Comparison of ENCODE assay signal across 9 cellular contexts in the genomic region with DNA sequence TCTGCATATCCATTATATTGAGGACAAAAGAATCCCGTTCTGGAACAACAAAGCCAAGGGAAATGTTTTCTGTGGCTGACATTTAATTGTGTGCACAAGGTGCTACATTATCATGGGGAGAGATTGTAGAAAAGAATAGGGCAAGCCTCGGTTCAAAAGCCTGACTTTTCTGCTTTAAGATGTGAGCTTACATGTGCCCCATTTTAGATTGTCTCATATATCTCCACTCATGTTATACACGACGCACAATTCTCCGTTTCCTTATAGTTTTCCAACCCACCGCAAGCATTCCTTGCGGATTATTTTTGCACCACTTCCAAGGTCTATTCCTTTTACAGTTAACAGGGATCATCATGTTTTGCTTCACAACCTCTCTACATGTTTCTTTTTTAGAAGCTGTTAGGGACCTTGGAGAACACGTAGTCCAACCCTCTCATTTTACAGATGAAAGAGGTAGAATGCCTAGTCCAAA.
DNase-seq lines count a peak whose midpoint lies in the region; ATAC-seq, FAIRE-seq and TF ChIP-seq lines count a peak whose summit lies in the region.
"Had no signal": no experiment of that assay in that cellular context is flagged by ENCODE, and none has a peak within 500 bp of the region (broad histone marks: within the 10 kb centered on the region; RNA-seq: fewer than 3 reads in every experiment).

No MANE protein-coding gene starts in this region.

- H3K9ac ChIP-seq in HepG2 (ENCODE audit: insufficient read depth, low read depth, low read length), result no peak overlapping the region
- no peak overlapping the region for H3K9ac ChIP-seq in mammary epithelial cell (ENCODE audit: insufficient read depth, low read length)

- POLR2A ChIA-PET in HepG2 (lab: Yijun Ruan, JAX), result no interaction called here

- TF ChIP-seq CTCF in HepG2 (CRISPR knock-in tag; IDR thresholded peaks at IDR 0.05) (no peak), right lobe of liver (IDR thresholded peaks at IDR 0.05) (no peak), mammary epithelial cell (conservative IDR thresholded peaks at IDR 0.05 in 1 of 2, IDR thresholded peaks at IDR 0.05 in 1 of 2; ENCODE audit: extremely low read depth in 1 of 2, insufficient read depth in 1 of 2, low read depth in 1 of 2, low read length in 2 of 2) (no peak), natural killer cell (IDR thresholded peaks at IDR 0.05) (peak; percentile 57), mucosa of descending colon (IDR thresholded peaks at IDR 0.05) (no peak)

- no peak for TF ChIP-seq RAD21 in HepG2 (CRISPR knock-in tag; IDR thresholded peaks at IDR 0.05)

- H3K4me1 Mint-ChIP-seq in natural killer cell, result peaks cover 0 to 5% of the 10 kb centered on the region in 2 donors

- DNase-seq in HepG2 (ENCODE audit: low spot score), result no peak
- no peak for DNase-seq in right lobe of liver
- no peak for DNase-seq in mammary epithelial cell
- no peak for DNase-seq in natural killer cell
- no peak for DNase-seq in mucosa of descending colon
- no peak for DNase-seq in iPS-NIHi7 (ENCODE audit: extremely low spot score)
- no peak for DNase-seq in foreskin melanocyte

- H3K79me2 ChIP-seq in HepG2 (ENCODE audit: insufficient read depth, low read length), result no peaks in the 10 kb centered on the region
- H3K79me2 ChIP-seq in mammary epithelial cell (ENCODE audit: insufficient read depth, low read length), result no peaks in the 10 kb centered on the region

- H3K4me3 ChIP-seq in HepG2 (replicated peaks in 1 of 3; ENCODE audit: insufficient read depth in 1 of 3, low read depth in 2 of 3, low read length in 3 of 3), result 0 out of 6 replicates have a peak overlapping the region, but pooled peaks of 1 of the 3 experiments have one; percentile 67
- no peak overlapping the region for H3K4me3 ChIP-seq in right lobe of liver
- H3K4me3 ChIP-seq in mammary epithelial cell (replicated peaks in 1 of 3; ENCODE audit: insufficient read depth in 1 of 3, low read depth in 2 of 3, low read length in 3 of 3), result peak overlapping the region in 1 of 3 experiments; percentile 32
- H3K4me3 ChIP-seq in mucosa of descending colon, result no peak overlapping the region

- TF ChIP-seq POLR2A in HepG2 (IDR thresholded peaks at IDR 0.05; ENCODE audit: insufficient read depth in 1 of 2, low read depth in 2 of 2, low read length in 2 of 2), result no peak
- TF ChIP-seq POLR2A in right lobe of liver (IDR thresholded peaks at IDR 0.05), result no peak

- H3K27me3 ChIP-seq in HepG2 (ENCODE audit: control insufficient read depth in 1 of 2, insufficient read depth in 2 of 2, low read length in 2 of 2), result peaks cover 2 to 8% of the 10 kb centered on the region in 2 experiments; a peak in 2 of 5 replicates
- H3K27me3 ChIP-seq in right lobe of liver, result no peaks in the 10 kb centered on the region
- no peaks in the 10 kb centered on the region for H3K27me3 ChIP-seq in mammary epithelial cell (ENCODE audit: insufficient read depth, low read length)

- in situ Hi-C loops in HepG2 (cut with HindIII; ENCODE audit: extremely low pct_ligation_motif_present, low pct_unique_long_range_greater_than_20kb), result loop anchor here (5.0 kb wide), 3 partner anchors 101 to 596 kb away; partner anchors contain the start of gene MAML3
- in situ Hi-C loops in mammary epithelial cell (cut with MboI; ENCODE audit: low sequenced_read_pairs in 2 of 2), result loop anchor here in 1 of 2 donors (10.0 to 25.0 kb wide), 2 partner anchors 239 to 591 kb away; partner anchors contain the start of gene MGST2

- BruUV-seq in HepG2 (replicated peaks; lab: Mats Ljungman, UMichigan) (no TSS peak), mammary epithelial cell (replicated peaks; lab: Mats Ljungman, UMichigan) (no TSS peak)

- TF ChIP-seq EP300 in HepG2 (IDR thresholded peaks at IDR 0.05; ENCODE audit: low read depth in 2 of 2, low read length in 2 of 2) (no peak), HepG2 (CRISPR knock-in tag; IDR thresholded peaks at IDR 0.05; ENCODE audit: borderline replicate concordance) (no peak)

- dilution Hi-C loops in mammary epithelial cell (cut with HindIII; ENCODE audit: low sequenced_read_pairs), result loop anchor here (5.0 kb wide), 1 partner anchor 99 kb away; no protein-coding TSS in a partner anchor

- H3K9me3 ChIP-seq in HepG2 (ENCODE audit: low read length), result no peaks in the 10 kb centered on the region
- H3K9me3 ChIP-seq in right lobe of liver, result no peaks in the 10 kb centered on the region
- no peaks in the 10 kb centered on the region for H3K9me3 ChIP-seq in mammary epithelial cell (replicated peaks; ENCODE audit: insufficient read depth, low read length)
- H3K9me3 ChIP-seq in mucosa of descending colon, result no peaks in the 10 kb centered on the region

- no peaks in the 10 kb centered on the region for H3K36me3 Mint-ChIP-seq in natural killer cell

- H3K4me2 ChIP-seq in HepG2 (ENCODE audit: low read depth, low read length) (peak overlapping the region; percentile 67), mammary epithelial cell (ENCODE audit: insufficient read depth, low read depth, low read length) (peak overlapping the region; percentile 93)

- 30% methylated on average over 8 of the region's 8 CpGs for WGBS in HepG2 (ENCODE audit: low lambda C conversion rate)
- 39% methylated on average over 8 of the region's 8 CpGs for WGBS in right lobe of liver (ENCODE audit: insufficient coverage, low coverage, low lambda C conversion rate, missing lambda C conversion rate)
- 49% methylated on average over 7 of the region's 8 CpGs for WGBS in mammary epithelial cell (ENCODE audit: low coverage, missing lambda C conversion rate)

- CTCF ChIA-PET in HepG2 (lab: Yijun Ruan, JAX; ENCODE audit: low intra/inter-chr PET ratio, low total read pairs) (interaction anchor here (0.6 to 2.9 kb wide), 3 partner anchors 202 to 651 kb away, joined by 3 to 18 read pairs (median 5); no protein-coding TSS in a partner anchor), mammary epithelial cell (lab: Charles Lee; ENCODE audit: low non-redundant PET) (interaction anchor here (0.6 to 1.5 kb wide), 4 partner anchors 55 to 204 kb away, joined by 3 to 11 read pairs (median 4); no protein-coding TSS in a partner anchor)

- H3K27me3 Mint-ChIP-seq in natural killer cell (ENCODE audit: low read depth in 2 of 2), result peaks cover 25 to 34% of the 10 kb centered on the region in 2 donors

- H3K36me3 ChIP-seq in HepG2 (replicated peaks in 1 of 2; ENCODE audit: control insufficient read depth in 1 of 2, insufficient read depth in 2 of 2, low read length in 2 of 2) (no peaks in the 10 kb centered on the region), right lobe of liver (no peaks in the 10 kb centered on the region), mammary epithelial cell (ENCODE audit: insufficient read depth, low read length) (no peaks in the 10 kb centered on the region), mucosa of descending colon (ENCODE audit: low read depth) (no peaks in the 10 kb centered on the region)

- H3K9me3 Mint-ChIP-seq in natural killer cell, result no peaks in the 10 kb centered on the region

- H3K27ac ChIP-seq in HepG2 (ENCODE audit: extremely low read length, insufficient read depth, low read length) (no peak overlapping the region), right lobe of liver (peak overlapping the region in 1 of 3 donors; percentile 91), mammary epithelial cell (ENCODE audit: insufficient read depth, low read depth, low read length) (no peak overlapping the region)

- H3K27ac Mint-ChIP-seq in natural killer cell, result no peak overlapping the region

- intact Hi-C loops in HepG2 (cut with micrococcal nuclease; ENCODE audit: unreplicated experiment) (loop anchor here (1.0 to 2.0 kb wide), 4 partner anchors 99 to 598 kb away; partner anchors contain the start of gene MAML3), right lobe of liver (cut with DNase I) (loop anchor here in 1 of 2 donors (5.0 kb wide), 1 partner anchor 96 kb away; no protein-coding TSS in a partner anchor), mammary epithelial cell (cut with micrococcal nuclease) (loop anchor here (1.0 to 5.0 kb wide), 6 partner anchors 99 to 596 kb away; partner anchors contain the start of gene MAML3), natural killer cell (cut with micrococcal nuclease) (loop anchor here (1.0 to 10.0 kb wide), 4 partner anchors 201 to 649 kb away; no protein-coding TSS in a partner anchor), mucosa of descending colon (cut with DNase I, micrococcal nuclease) (loop anchor here (5.0 kb wide), 3 partner anchors 101 to 516 kb away; partner anchors contain the start of gene MAML3 (in 2 of the 2))

- H4K20me1 ChIP-seq in HepG2 (ENCODE audit: insufficient read depth, low read length) (no peaks in the 10 kb centered on the region), mammary epithelial cell (ENCODE audit: insufficient read depth, low read length) (no peaks in the 10 kb centered on the region)

- H2AFZ ChIP-seq in HepG2 (ENCODE audit: low read length), result no peak overlapping the region
- H2AFZ ChIP-seq in mammary epithelial cell (ENCODE audit: low read depth, low read length), result peak overlapping the region; percentile 41

- peak overlapping the region; percentile 70 for H3K4me3 Mint-ChIP-seq in natural killer cell

- no peak for ATAC-seq in HepG2
- ATAC-seq in right lobe of liver, result no peak
- ATAC-seq in natural killer cell, result no peak
- no peak for ATAC-seq in GM19035 (IDR thresholded peaks at IDR 0.05; ENCODE audit: unreplicated experiment)
- ATAC-seq in mucosa of descending colon, result no peak

- FAIRE-seq in HepG2 (lab: Jason Lieb, UNC), result no peak
- FAIRE-seq: TTC549 had no signal

- H3K4me1 ChIP-seq in HepG2 (ENCODE audit: insufficient read depth, low read length), result peaks cover 43% of the 10 kb centered on the region
- H3K4me1 ChIP-seq in right lobe of liver, result peaks cover 0 to 9% (median 0%) of the 10 kb centered on the region in 4 donors
- peaks cover 17% of the 10 kb centered on the region for H3K4me1 ChIP-seq in mammary epithelial cell (ENCODE audit: insufficient read depth, low read length)
- H3K4me1 ChIP-seq in mucosa of descending colon (ENCODE audit: low read depth), result peaks cover 3% of the 10 kb centered on the region

TF ChIP-seq in HepG2, 621 proteins besides CTCF, POLR2A, EP300 and RAD21 (continues in another document):
- TF ChIP-seq ZFX (CRISPR knock-in tag; IDR thresholded peaks at IDR 0.05; ENCODE audit: low read depth) (no peak), ZBTB8A (CRISPR knock-in tag; IDR thresholded peaks at IDR 0.05; ENCODE audit: borderline replicate concordance, low read depth) (no peak), RELA (CRISPR knock-in tag; IDR thresholded peaks at IDR 0.05) (no peak), ZNF251 (CRISPR knock-in tag; IDR thresholded peaks at IDR 0.05) (no peak), RFXANK (CRISPR knock-in tag; IDR thresholded peaks at IDR 0.05) (no peak), RAD51 (IDR thresholded peaks at IDR 0.05; ENCODE audit: borderline replicate concordance) (no peak), KMT2B (CRISPR knock-in tag; IDR thresholded peaks at IDR 0.05) (no peak), ZNF816 (CRISPR knock-in tag; IDR thresholded peaks at IDR 0.05; ENCODE audit: borderline replicate concordance) (no peak), NAIF1 (CRISPR knock-in tag; IDR thresholded peaks at IDR 0.05; ENCODE audit: borderline replicate concordance) (no peak), ZNF569 (CRISPR knock-in tag; IDR thresholded peaks at IDR 0.05; ENCODE audit: borderline replicate concordance) (no peak), ZNF260 (CRISPR knock-in tag; IDR thresholded peaks at IDR 0.05; ENCODE audit: borderline replicate concordance, low read depth) (no peak), HOXA7 (CRISPR knock-in tag; IDR thresholded peaks at IDR 0.05) (no peak)
